ENCODE assay signal across 8 cellular contexts in the genomic region with DNA sequence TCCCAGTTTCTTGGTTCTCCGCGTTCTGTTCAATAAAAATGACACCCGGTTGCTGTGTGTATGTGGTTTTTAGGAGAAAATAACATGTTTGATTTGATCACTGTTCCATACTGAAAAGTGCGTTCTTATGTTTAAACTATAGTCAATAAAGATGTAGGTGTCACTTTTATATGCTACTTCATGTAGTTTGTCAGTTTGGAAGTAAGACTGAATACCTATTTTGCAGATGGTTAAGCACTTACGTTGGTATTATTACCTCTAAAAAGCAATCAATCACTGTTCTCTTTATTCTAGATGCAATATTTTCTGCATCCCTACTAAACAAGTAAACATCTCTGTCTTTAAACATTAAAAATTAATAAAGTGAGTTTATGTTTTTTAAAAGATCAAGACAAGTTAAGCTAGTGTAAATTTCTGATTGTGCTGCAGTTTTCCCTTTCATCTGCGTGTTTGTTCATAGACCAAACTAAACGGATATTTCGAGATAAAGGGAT. TPM values are rescaled to one million over a fixed set of nuclear protein-coding genes. Genes with fewer than 3 reads are reported as not detected.
DNase-seq lines count a peak whose midpoint lies in the region; ATAC-seq, FAIRE-seq and TF ChIP-seq lines count a peak whose summit lies in the region.

No MANE protein-coding gene starts in this region.

- H3K27me3 ChIP-seq in PC-3 (ENCODE audit: low read length) (no peaks in the 10 kb centered on the region), esophagus muscularis mucosa (no peaks in the 10 kb centered on the region), psoas muscle (ENCODE audit: insufficient read depth in 3 of 3, low read length in 2 of 3) (no peaks in the 10 kb centered on the region)

- TSS peak; percentile 30 for BruUV-seq in PC-3 (replicated peaks; lab: Mats Ljungman, UMichigan)

- POLR2A ChIA-PET in PC-3 (lab: Charles Lee; ENCODE audit: unreplicated experiment), result no interaction called here

- H3K27ac ChIP-seq in PC-3 (ENCODE audit: low read length), result peak overlapping the region; percentile 74
- H3K27ac ChIP-seq in esophagus muscularis mucosa (replicated peaks in 1 of 4), result peak overlapping the region in 1 of 4 donors; percentile 93
- no peak overlapping the region for H3K27ac ChIP-seq in psoas muscle

- peak overlapping the region; percentile 87 for H3K4me2 ChIP-seq in PC-3 (ENCODE audit: low read length)

- H2AFZ ChIP-seq in PC-3 (ENCODE audit: low read length), result peak overlapping the region; percentile 80; the same call in 1 of the 2 replicates

- intact Hi-C loops in PC-3 (cut with micrococcal nuclease), result loop anchor here (5.0 kb wide), 3 partner anchors 94 to 301 kb away; partner anchors contain the start of genes CPEB3, HHEX and MARCHF5
- intact Hi-C loops in esophagus muscularis mucosa (cut with DNase I), result loop anchor here (5.0 kb wide), 1 partner anchor 99 kb away; no protein-coding TSS in a partner anchor
- intact Hi-C loops in psoas muscle (cut with DNase I), result loop anchor here in 1 of 2 donors (10.0 kb wide), 2 partner anchors 281 to 1729 kb away; no protein-coding TSS in a partner anchor

- CTCF ChIA-PET in PC-3 (lab: Charles Lee), result no interaction called here

- WGBS in esophagus muscularis mucosa, result 4% methylated on average over 8 of the region's 8 CpGs
- 2 to 6% (median 3%) methylated on average over 8 of the region's 8 CpGs for WGBS in psoas muscle, 3 donors

- H3K4me1 ChIP-seq in PC-3 (ENCODE audit: insufficient read depth, low read length), result peaks cover 25% of the 10 kb centered on the region
- peaks cover 21 to 27% (median 27%) of the 10 kb centered on the region in 4 donors for H3K4me1 ChIP-seq in esophagus muscularis mucosa
- peaks cover 5% of the 10 kb centered on the region for H3K4me1 ChIP-seq in psoas muscle

- no peak for TF ChIP-seq EP300 in esophagus muscularis mucosa (IDR thresholded peaks at IDR 0.05)

- H3F3A ChIP-seq in PC-3 (ENCODE audit: low read length, unreplicated experiment), result no peaks in the 10 kb centered on the region

- no peaks in the 10 kb centered on the region for H3K9me3 ChIP-seq in PC-3 (ENCODE audit: low read length)
- H3K9me3 ChIP-seq in esophagus muscularis mucosa, result no peaks in the 10 kb centered on the region
- H3K9me3 ChIP-seq in psoas muscle, result no peaks in the 10 kb centered on the region

- 0 out of 2 replicates have a peak, but pooled peaks cover 10% of the 10 kb centered on the region for H4K20me1 ChIP-seq in PC-3 (ENCODE audit: low read length)

- TF ChIP-seq POLR2A in GM12892 (IDR thresholded peaks at IDR 0.05; ENCODE audit: low read depth, low read length) (no peak), esophagus muscularis mucosa (IDR thresholded peaks at IDR 0.05; ENCODE audit: low read depth) (no peak)

- peaks cover 57% of the 10 kb centered on the region for H3K79me2 ChIP-seq in PC-3 (ENCODE audit: low read length)

- H3K9me2 ChIP-seq in PC-3 (replicated peaks; ENCODE audit: low read length), result no peaks in the 10 kb centered on the region

- peak overlapping the region; percentile 92 for H3K9ac ChIP-seq in PC-3 (ENCODE audit: low read length)

- no peak for ATAC-seq in PC-3
- ATAC-seq in psoas muscle, result no peak

- DNase-seq in GM12892 (ENCODE audit: insufficient read length) (no peak), PC-3 (no peak), esophagus muscularis mucosa (ENCODE audit: extremely low spot score) (no peak), psoas muscle (no peak), SK-N-DZ (ENCODE audit: low spot score) (no peak), C1 segment of cervical spinal cord (lab: John Stamatoyannopoulos, UW) (no peak), SW480 (ENCODE audit: low spot score) (no peak)
- no peak for DNase-seq in stimulated activated naive CD4-positive, alpha-beta T cell treated with Interleukin-2 at 50 U/mL for 16 hours (lab: John Stamatoyannopoulos, UW)

- no peak for TF ChIP-seq CTCF in PC-3 (conservative IDR thresholded peaks at IDR 0.05; ENCODE audit: low read depth, low read length)
- no peak for TF ChIP-seq CTCF in esophagus muscularis mucosa (IDR thresholded peaks at IDR 0.05)
- no peak for TF ChIP-seq CTCF in psoas muscle (IDR thresholded peaks at IDR 0.05)

- no peaks in the 10 kb centered on the region for H3K36me3 ChIP-seq in PC-3 (ENCODE audit: low read depth, low read length)
- H3K36me3 ChIP-seq in esophagus muscularis mucosa, result no peaks in the 10 kb centered on the region
- no peaks in the 10 kb centered on the region for H3K36me3 ChIP-seq in psoas muscle (ENCODE audit: insufficient read depth in 1 of 2, low read depth in 1 of 2)

- FAIRE-seq in GM12892 (lab: Jason Lieb, UNC), result peak; percentile 56

- H3K4me3 ChIP-seq in PC-3 (ENCODE audit: low read length) (peak overlapping the region; percentile 90), esophagus muscularis mucosa (peak overlapping the region; percentile 65 to 77 (median 70)), psoas muscle (peak overlapping the region; percentile 91)

RNA-seq across cellular contexts. Expression of gene KIF11, which starts 0.7 kb away (rescaled TPM):
- polyA plus RNA-seq in GM12892 (2012; ENCODE audit: missing spikeins), result 25.8 TPM
- total RNA-seq in PC-3 (2014; rRNA removed) (25.5 and 26.2 TPM in 2 replicates), esophagus muscularis mucosa (under 1 TPM; 0.33 to 0.80 (median 0.40) TPM), psoas muscle (under 1 TPM; 0.21 to 0.34 (median 0.27) TPM)
- polyA plus RNA-seq in psoas muscle, result under 1 TPM; 0.08 to 0.40 (median 0.23) TPM
- 61.0 and 65.7 TPM in 2 replicates for polyA plus RNA-seq in SK-N-DZ (2014; cell fraction: cytosol; rRNA removed)
- 26.1 and 30.0 TPM in 2 replicates for polyA plus RNA-seq in SK-N-DZ (2014; cell fraction: nucleus; rRNA removed)

RNA-seq across cellular contexts. Expression of gene IDE, which starts 19.7 kb away (rescaled TPM):
- 15.8 TPM for polyA plus RNA-seq in GM12892 (2012; ENCODE audit: missing spikeins)
- total RNA-seq in PC-3 (2014; rRNA removed), result 23.4 and 28.7 TPM in 2 replicates
- total RNA-seq in esophagus muscularis mucosa, result 10 to 100 TPM; 27.0 to 33.1 (median 30.7) TPM
- 10 to 100 TPM; 48.8 to 69.3 (median 62.2) TPM for total RNA-seq in psoas muscle
- polyA plus RNA-seq in psoas muscle, result 10 to 100 TPM in 2 of 3 donors, 1 to 10 TPM in 1; 9.2 to 30.6 (median 18.7) TPM
- polyA plus RNA-seq in SK-N-DZ (2014; cell fraction: cytosol; rRNA removed), result 14.9 and 15.4 TPM in 2 replicates
- 19.8 and 33.3 TPM in 2 replicates for polyA plus RNA-seq in SK-N-DZ (2014; cell fraction: nucleus; rRNA removed)

Comparison
In these comparisons a context has a peak if more than half of its experiments do, and no peak if none do; other contexts are left out.
1. RNA of gene KIF11, which starts 0.7 kb away (total RNA-seq): 25.5 to 26.2 TPM in PC-3; 0.33 to 0.80 TPM in esophagus muscularis mucosa and 0.21 to 0.34 TPM in psoas muscle; every median in the first group is over 10 times any median in the second.
2. Peak in every context shown above with its lines, with median percentiles within 50 percentile points of each other: H3K4me3 ChIP-seq.